In the genomic region with DNA sequence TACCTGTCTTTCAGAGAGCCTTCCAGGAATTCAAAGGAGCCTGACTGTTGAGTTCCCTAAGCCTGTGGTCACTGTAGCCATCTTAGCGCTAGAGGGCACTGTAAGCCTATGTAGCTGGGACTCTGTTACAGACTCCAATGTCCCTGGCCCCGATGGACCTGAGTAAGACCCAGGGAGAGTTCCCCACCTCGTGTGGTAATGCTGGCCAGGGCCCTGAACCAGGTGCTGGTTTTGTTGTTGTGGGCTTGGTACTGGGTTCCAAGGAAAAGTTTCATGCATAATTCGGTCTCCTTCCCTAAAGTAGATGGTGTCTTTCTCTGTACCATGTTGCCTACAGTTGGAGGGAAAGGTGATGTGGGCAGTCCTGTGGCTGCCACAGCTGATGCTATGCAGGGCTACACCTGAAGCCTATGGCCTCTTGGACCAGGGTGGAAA, we compare ENCODE assay signal across 8 cellular contexts. TPM values are rescaled to one million over a fixed set of nuclear protein-coding genes. Genes with fewer than 3 reads are reported as not detected.
DNase-seq lines count a peak whose midpoint lies in the region; ATAC-seq and TF ChIP-seq lines count a peak whose summit lies in the region.

No MANE protein-coding gene starts in this region.

- DNase-seq in GM06990 (ENCODE audit: extremely low read depth, insufficient read length) (peak; percentile 21), LNCaP clone FGC (ENCODE audit: low read depth) (peak; percentile 56), SK-N-MC (ENCODE audit: low read depth, low spot score) (peak; percentile 14), Right ventricle myocardium inferior (ENCODE audit: missing footprints) (no peak), posterior cingulate gyrus (peak in 6 of 10 donors; percentile 59 to 91 (median 65))
- DNase-seq in activated naive CD8-positive, alpha-beta T cell treated with anti-CD3 and anti-CD28 coated beads for 36 hours, result peak; percentile 47

- ATAC-seq in Right ventricle myocardium inferior, result peak; percentile 84
- no peak for ATAC-seq in GM18870 (IDR thresholded peaks at IDR 0.05; ENCODE audit: unreplicated experiment)
- no peak for ATAC-seq in GM21619 (IDR thresholded peaks at IDR 0.05; ENCODE audit: unreplicated experiment)

- peaks cover 3% of the 10 kb centered on the region for H3K4me1 Mint-ChIP-seq in activated naive CD8-positive, alpha-beta T cell treated with anti-CD3 and anti-CD28 coated beads for 36 hours

- H3K4me3 Mint-ChIP-seq in activated naive CD8-positive, alpha-beta T cell treated with anti-CD3 and anti-CD28 coated beads for 36 hours, result no peak overlapping the region

- no peak overlapping the region for H3K9ac ChIP-seq in SK-N-MC (ENCODE audit: insufficient read length)

- H3K4me3 ChIP-seq in GM06990 (replicated peaks; ENCODE audit: low read depth, low read length) (no peak overlapping the region), LNCaP clone FGC (ENCODE audit: low read depth, low read length) (no peak overlapping the region), SK-N-MC (no peak overlapping the region)

- H3K27ac Mint-ChIP-seq in activated naive CD8-positive, alpha-beta T cell treated with anti-CD3 and anti-CD28 coated beads for 36 hours, result no peak overlapping the region

- H3K27me3 ChIP-seq in GM06990 (replicated peaks; ENCODE audit: control insufficient read depth, insufficient read depth, low read length), result no peaks in the 10 kb centered on the region

- peaks cover 5% of the 10 kb centered on the region for H3K36me3 Mint-ChIP-seq in activated naive CD8-positive, alpha-beta T cell treated with anti-CD3 and anti-CD28 coated beads for 36 hours

- TF ChIP-seq CTCF in GM06990 (IDR thresholded peaks at IDR 0.05; ENCODE audit: insufficient read depth, low read length, poor library complexity, severe bottlenecking) (peak; percentile 88), LNCaP clone FGC (IDR thresholded peaks at IDR 0.05; ENCODE audit: control insufficient read depth, extremely low read depth, insufficient read depth) (peak; percentile 90)

- no peaks in the 10 kb centered on the region for H3K9me3 Mint-ChIP-seq in activated naive CD8-positive, alpha-beta T cell treated with anti-CD3 and anti-CD28 coated beads for 36 hours

- intact Hi-C loops in Right ventricle myocardium inferior (cut with DNase I), result loop anchor here (2.0 kb wide), 1 partner anchor 222 kb away; no protein-coding TSS in a partner anchor
- intact Hi-C loops in posterior cingulate gyrus (cut with DNase I), result loop anchor here (2.0 kb wide), 1 partner anchor 222 kb away; no protein-coding TSS in a partner anchor

- no peak overlapping the region for H3K27ac ChIP-seq in SK-N-MC

- no peaks in the 10 kb centered on the region for H3K27me3 Mint-ChIP-seq in activated naive CD8-positive, alpha-beta T cell treated with anti-CD3 and anti-CD28 coated beads for 36 hours

- H3K36me3 ChIP-seq in GM06990 (ENCODE audit: control insufficient read depth, insufficient read depth, low read length) (no peaks in the 10 kb centered on the region; the same call in none of the 2 replicates), SK-N-MC (ENCODE audit: insufficient read depth, low read length) (peaks cover 15% of the 10 kb centered on the region)

- peaks cover 2% of the 10 kb centered on the region; the same call in 1 of the 2 replicates for H3K9me3 ChIP-seq in SK-N-MC (ENCODE audit: low read depth, low read length)

RNA-seq across cellular contexts. Expression of a gene that starts 32.4 kb away (rescaled TPM):
- 10 to 100 TPM; 14.3 to 17.9 TPM for total RNA-seq in activated naive CD8-positive, alpha-beta T cell treated with anti-CD3 and anti-CD28 coated beads for 36 hours
- total RNA-seq in Right ventricle myocardium inferior, result 6.2 TPM
